13 cellular contexts compared by ENCODE assay signal in genomic region chr2:215826838-215827441, GRCh38.
DNase-seq lines count a peak whose midpoint lies in the region; ATAC-seq and TF ChIP-seq lines count a peak whose summit lies in the region.
"Had no signal": no experiment of that assay in that cellular context is flagged by ENCODE, and none has a peak within 500 bp of the region (broad histone marks: within the 10 kb centered on the region; RNA-seq: fewer than 3 reads in every experiment).

No MANE protein-coding gene starts in this region.

- TF ChIP-seq CTCF in fibroblast of the aortic adventitia (IDR thresholded peaks at IDR 0.05; ENCODE audit: insufficient read depth, low read length) (peak; percentile 36), spleen (IDR thresholded peaks at IDR 0.05 in 8 of 11, conservative IDR thresholded peaks at IDR 0.05 in 3 of 11) (no peak)

- H3K27ac ChIP-seq in spleen: no peak overlapping the region

- no peaks in the 10 kb centered on the region for H3K27me3 ChIP-seq in skeletal muscle satellite cell (ENCODE audit: control insufficient read depth, insufficient read depth, low read length)
- H3K27me3 ChIP-seq in spleen (replicated peaks in 1 of 7): no peaks in the 10 kb centered on the region

- H3K4me3 ChIP-seq in fibroblast of the aortic adventitia (ENCODE audit: low read depth, low read length) (peak overlapping the region; percentile 28), skeletal muscle satellite cell (ENCODE audit: low read length) (no peak overlapping the region), spleen (no peak overlapping the region)

- H3K9ac ChIP-seq in skeletal muscle satellite cell (ENCODE audit: low read depth, low read length): peak overlapping the region; percentile 9

- WGBS in spleen, 5 donors: 84 to 90% (median 88%) methylated on average over 8 of the region's 8 CpGs

- intact Hi-C loops in posterior vena cava (cut with DNase I) (no loop called here), spleen (cut with DNase I; ENCODE audit: low total_unique reads) (loop anchor here (5.0 kb wide), 1 partner anchor 370 kb away; no protein-coding TSS in a partner anchor)

- H3K36me3 ChIP-seq in skeletal muscle satellite cell (ENCODE audit: insufficient read depth, low read length) (no peaks in the 10 kb centered on the region), spleen (no peaks in the 10 kb centered on the region)

- peaks cover 43% of the 10 kb centered on the region for H3K4me1 ChIP-seq in skeletal muscle satellite cell (ENCODE audit: control insufficient read depth, insufficient read depth, low read length)
- peaks cover 0 to 11% (median under 1%) of the 10 kb centered on the region in 6 donors for H3K4me1 ChIP-seq in spleen

- ATAC-seq in HG02763 (IDR thresholded peaks at IDR 0.05; ENCODE audit: unreplicated experiment): no peak

- in situ Hi-C loops in SK-MEL-5 (cut with HindIII; ENCODE audit: low pct_unique_long_range_greater_than_20kb, low sequenced_read_pairs): no loop called here

- TF ChIP-seq POLR2A in spleen (IDR thresholded peaks at IDR 0.05): no peak

- no peaks in the 10 kb centered on the region for H3K9me3 ChIP-seq in skeletal muscle satellite cell (replicated peaks; ENCODE audit: low read length)
- H3K9me3 ChIP-seq in spleen: no peaks in the 10 kb centered on the region

- peak overlapping the region; percentile 13 for H3K4me2 ChIP-seq in skeletal muscle satellite cell (ENCODE audit: low read length)

- DNase-seq in H4 (ENCODE audit: low spot score): peak; percentile 15
- DNase-seq in SK-MEL-5 (ENCODE audit: low read depth, low spot score): peak; percentile 33
- DNase-seq in fibroblast of the aortic adventitia (ENCODE audit: low read depth): peak; percentile 74
- no peak for DNase-seq in posterior vena cava (ENCODE audit: low spot score)
- DNase-seq in spleen: no peak
- DNase-seq: activated CD4-positive, CD25-positive, alpha-beta regulatory T cell; activated CD8-positive, alpha-beta memory T cell treated with anti-CD3 and anti-CD28 coated beads, Interleukin-2, amount 50 U/mL, for 48 hours; activated naive CD8-positive, alpha-beta T cell treated with anti-CD3 and anti-CD28 coated beads, Interleukin-2, amount 10 ng/mL, durations not matched to agents 7 days and 5 days; dermis blood vessel endothelial cell; kidney; NCI-H1694 had no signal

Comparison
In these comparisons a context has a peak if more than half of its experiments do, and no peak if none do; other contexts are left out.
1. DNase-seq: peak in H4 (single experiment), SK-MEL-5 (single experiment) and fibroblast of the aortic adventitia (single experiment); none in posterior vena cava (single experiment) and spleen (single experiment).